Comparison of ENCODE assay signal across 8 cellular contexts in genomic region chr10:14648042-14648765, GRCh38.
DNase-seq lines count a peak whose midpoint lies in the region; ATAC-seq and TF ChIP-seq lines count a peak whose summit lies in the region.

No MANE protein-coding gene starts in this region.

- POLR2A ChIA-PET in CD4-positive, alpha-beta memory T cell (lab: Charles Lee; ENCODE audit: partially characterized antibody) = interaction anchor here (0.6 to 3.4 kb wide), 22 partner anchors 9 to 190 kb away, joined by 3 to 26 read pairs (median 4); partner anchors contain the start of genes CDNF, HSPA14 and MSANTD7

- H3K4me3 Mint-ChIP-seq in CD4-positive, alpha-beta memory T cell = peak overlapping the region; percentile 85 to 91 (median 88)
- peak overlapping the region; percentile 76 for H3K4me3 Mint-ChIP-seq in activated naive CD4-positive, alpha-beta T cell treated with anti-CD3 and anti-CD28 coated beads, Interleukin-2, amount 10 ng/mL, durations not matched to agents 7 days and 5 days

- H3K27me3 Mint-ChIP-seq in CD4-positive, alpha-beta memory T cell = no peaks in the 10 kb centered on the region
- H3K27me3 Mint-ChIP-seq in activated naive CD4-positive, alpha-beta T cell treated with anti-CD3 and anti-CD28 coated beads, Interleukin-2, amount 10 ng/mL, durations not matched to agents 7 days and 5 days = no peaks in the 10 kb centered on the region

- peak overlapping the region; percentile 96 for H3K27ac ChIP-seq in CD4-positive, alpha-beta memory T cell (ENCODE audit: low read depth, low read length)
- peak overlapping the region; percentile 69 to 90 for H3K27ac ChIP-seq in tibial artery

- H3K4me1 ChIP-seq in CD4-positive, alpha-beta memory T cell (ENCODE audit: insufficient read depth, low read length) = peaks cover 54% of the 10 kb centered on the region
- peaks cover 3 to 47% (median 14%) of the 10 kb centered on the region in 4 donors for H3K4me1 ChIP-seq in tibial artery

- CTCF ChIA-PET in CD4-positive, alpha-beta memory T cell (lab: Charles Lee; ENCODE audit: partially characterized antibody) = interaction anchor here (1.2 to 2.0 kb wide), 3 partner anchors 95 to 111 kb away, joined by 3 to 4 read pairs (median 3); no protein-coding TSS in a partner anchor
- CTCF ChIA-PET in activated naive CD4-positive, alpha-beta T cell treated with anti-CD3 and anti-CD28 coated beads, Interleukin-2, amount 10 ng/mL, durations not matched to agents 7 days and 5 days (lab: Charles Lee) = interaction anchor here (1.0 to 1.2 kb wide), 2 partner anchors 34 to 175 kb away, joined by 3 to 4 read pairs; no protein-coding TSS in a partner anchor

- H3K36me3 ChIP-seq in CD4-positive, alpha-beta memory T cell (ENCODE audit: insufficient read depth, low read length) = no peaks in the 10 kb centered on the region
- H3K36me3 ChIP-seq in tibial artery = no peaks in the 10 kb centered on the region

- H3K4me1 Mint-ChIP-seq in CD4-positive, alpha-beta memory T cell = peaks cover 49 to 80% (median 57%) of the 10 kb centered on the region in 4 donors
- H3K4me1 Mint-ChIP-seq in activated naive CD4-positive, alpha-beta T cell treated with anti-CD3 and anti-CD28 coated beads, Interleukin-2, amount 10 ng/mL, durations not matched to agents 7 days and 5 days = peaks cover 51% of the 10 kb centered on the region

- ATAC-seq in GM19438 (IDR thresholded peaks at IDR 0.05; ENCODE audit: low read depth, unreplicated experiment) (peak; percentile 94), HG03558 (IDR thresholded peaks at IDR 0.05; ENCODE audit: extremely low read depth, unreplicated experiment) (peak; percentile 71), Right ventricle myocardium superior (ENCODE audit: poor library complexity) (peak; percentile 95)

- H3K27me3 ChIP-seq in CD4-positive, alpha-beta memory T cell (ENCODE audit: insufficient read depth, low read length) = no peaks in the 10 kb centered on the region
- H3K27me3 ChIP-seq in tibial artery = no peaks in the 10 kb centered on the region

- H3K9me3 Mint-ChIP-seq in CD4-positive, alpha-beta memory T cell = no peaks in the 10 kb centered on the region
- no peaks in the 10 kb centered on the region for H3K9me3 Mint-ChIP-seq in activated naive CD4-positive, alpha-beta T cell treated with anti-CD3 and anti-CD28 coated beads, Interleukin-2, amount 10 ng/mL, durations not matched to agents 7 days and 5 days

- peak overlapping the region in 1 of 2 donors; percentile 51 for H3K4me3 ChIP-seq in CD4-positive, alpha-beta memory T cell (ENCODE audit: low read length in 2 of 2)
- H3K4me3 ChIP-seq in tibial artery = no peak overlapping the region

- no peaks in the 10 kb centered on the region for H3K9me3 ChIP-seq in CD4-positive, alpha-beta memory T cell (ENCODE audit: control insufficient read depth in 1 of 2, low read length in 2 of 2)
- no peaks in the 10 kb centered on the region for H3K9me3 ChIP-seq in tibial artery

- no peaks in the 10 kb centered on the region for H3K36me3 Mint-ChIP-seq in CD4-positive, alpha-beta memory T cell
- H3K36me3 Mint-ChIP-seq in activated naive CD4-positive, alpha-beta T cell treated with anti-CD3 and anti-CD28 coated beads, Interleukin-2, amount 10 ng/mL, durations not matched to agents 7 days and 5 days = no peaks in the 10 kb centered on the region

- intact Hi-C loops in CD4-positive, alpha-beta memory T cell (cut with micrococcal nuclease) = loop anchor here (1.0 to 10.0 kb wide), 9 partner anchors 11 to 307 kb away; partner anchors contain the start of genes CDNF, DCLRE1C, HSPA14 and MEIG1
- intact Hi-C loops in Right ventricle myocardium superior (cut with DNase I) = no loop called here
- intact Hi-C loops in posterior vena cava (cut with DNase I) = no loop called here
- intact Hi-C loops in tibial artery (cut with DNase I; ENCODE audit: low total_unique reads) = loop anchor here (5.0 kb wide), 1 partner anchor 41 kb away; no protein-coding TSS in a partner anchor

- peak; percentile 87 to 95 (median 89) for DNase-seq in CD4-positive, alpha-beta memory T cell
- DNase-seq in SIG-M5 (lab: John Stamatoyannopoulos, UW) (peak; percentile 56), Right ventricle myocardium superior (peak; percentile 67), posterior vena cava (ENCODE audit: low spot score) (peak; percentile 84), tibial artery (peak; percentile 76 to 90)
- peak; percentile 81 for DNase-seq in activated naive CD4-positive, alpha-beta T cell treated with anti-CD3 and anti-CD28 coated beads, Interleukin-2, amount 10 ng/mL, durations not matched to agents 7 days and 5 days

- no peak for TF ChIP-seq CTCF in tibial artery (IDR thresholded peaks at IDR 0.05)

- peak overlapping the region; percentile 98 to 100 (median 100) for H3K27ac Mint-ChIP-seq in CD4-positive, alpha-beta memory T cell
- H3K27ac Mint-ChIP-seq in activated naive CD4-positive, alpha-beta T cell treated with anti-CD3 and anti-CD28 coated beads, Interleukin-2, amount 10 ng/mL, durations not matched to agents 7 days and 5 days = peak overlapping the region; percentile 93

Comparison
In these comparisons a context has a peak if more than half of its experiments do, and no peak if none do; other contexts are left out.
1. intact Hi-C loops: an anchor here in CD4-positive, alpha-beta memory T cell (1.0 to 10.0 kb wide) and tibial artery (5.0 kb wide); none called in Right ventricle myocardium superior and posterior vena cava.